8 cellular contexts compared by ENCODE assay signal in genomic region chr6:107957909-107958688, GRCh38. TPM values are rescaled to one million over a fixed set of nuclear protein-coding genes. Genes with fewer than 3 reads are reported as not detected.
A peak's percentile ranks its signal among the peaks of the same experiment; 100 is the strongest.
DNase-seq lines count a peak whose midpoint lies in the region; ATAC-seq and TF ChIP-seq lines count a peak whose summit lies in the region.

A gene with protein sequence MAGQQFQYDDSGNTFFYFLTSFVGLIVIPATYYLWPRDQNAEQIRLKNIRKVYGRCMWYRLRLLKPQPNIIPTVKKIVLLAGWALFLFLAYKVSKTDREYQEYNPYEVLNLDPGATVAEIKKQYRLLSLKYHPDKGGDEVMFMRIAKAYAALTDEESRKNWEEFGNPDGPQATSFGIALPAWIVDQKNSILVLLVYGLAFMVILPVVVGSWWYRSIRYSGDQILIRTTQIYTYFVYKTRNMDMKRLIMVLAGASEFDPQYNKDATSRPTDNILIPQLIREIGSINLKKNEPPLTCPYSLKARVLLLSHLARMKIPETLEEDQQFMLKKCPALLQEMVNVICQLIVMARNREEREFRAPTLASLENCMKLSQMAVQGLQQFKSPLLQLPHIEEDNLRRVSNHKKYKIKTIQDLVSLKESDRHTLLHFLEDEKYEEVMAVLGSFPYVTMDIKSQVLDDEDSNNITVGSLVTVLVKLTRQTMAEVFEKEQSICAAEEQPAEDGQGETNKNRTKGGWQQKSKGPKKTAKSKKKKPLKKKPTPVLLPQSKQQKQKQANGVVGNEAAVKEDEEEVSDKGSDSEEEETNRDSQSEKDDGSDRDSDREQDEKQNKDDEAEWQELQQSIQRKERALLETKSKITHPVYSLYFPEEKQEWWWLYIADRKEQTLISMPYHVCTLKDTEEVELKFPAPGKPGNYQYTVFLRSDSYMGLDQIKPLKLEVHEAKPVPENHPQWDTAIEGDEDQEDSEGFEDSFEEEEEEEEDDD (minus strand): TSS chr6:107958208. CDS start chr6:107958009, 199 bp downstream.

- CTCF ChIA-PET in T-cell (lab: Charles Lee): interaction anchor here in 1 of 2 donors (0.6 to 1.0 kb wide), 5 partner anchors 73 to 504 kb away, joined by 3 to 5 read pairs (median 3); no protein-coding TSS in a partner anchor

- H3K27ac Mint-ChIP-seq in T-cell: peak within 1 kb of the TSS; percentile 92
- peak within 1 kb of the TSS; percentile 94 for H3K27ac Mint-ChIP-seq in type B pancreatic cell

- H3K36me3 Mint-ChIP-seq in T-cell (no peaks in the 10 kb centered on the region), type B pancreatic cell (peaks cover 12% of the 10 kb centered on the region)

- peak within 1 kb of the TSS; percentile 98 to 99 (median 99) for H3K4me3 Mint-ChIP-seq in T-cell
- H3K4me3 Mint-ChIP-seq in type B pancreatic cell: peak within 1 kb of the TSS; percentile 96

- intact Hi-C loops in cardiac septum (cut with DNase I) (no loop called here), posterior cingulate gyrus (cut with DNase I) (loop anchor here (1.0 kb wide), 1 partner anchor 116 kb away; the partner anchor contains the start of gene OSTM1)

- ATAC-seq in HG02852 (IDR thresholded peaks at IDR 0.05; ENCODE audit: unreplicated experiment) (peak; percentile 91), T-cell (replicated peaks in 1 of 4) (peak; percentile 97 to 99 (median 98))

- peaks cover 23 to 31% (median 30%) of the 10 kb centered on the region in 3 donors for H3K4me1 Mint-ChIP-seq in T-cell
- H3K4me1 Mint-ChIP-seq in type B pancreatic cell (ENCODE audit: unreplicated experiment): peaks cover 11% of the 10 kb centered on the region

- in situ Hi-C loops in GM13976 (cut with MboI; ENCODE audit: low sequenced_read_pairs, unreplicated experiment): no loop called here

- H3K27me3 Mint-ChIP-seq in T-cell (no peaks in the 10 kb centered on the region), type B pancreatic cell (no peaks in the 10 kb centered on the region)

- H3K9me3 Mint-ChIP-seq in T-cell: no peaks in the 10 kb centered on the region
- H3K9me3 Mint-ChIP-seq in type B pancreatic cell: no peaks in the 10 kb centered on the region

- WGBS in adipose tissue, 3 donors: 0% methylated on average over 51 to 69 of the region's 69 CpGs

- H3K27ac ChIP-seq in adipose tissue (ENCODE audit: low read depth, low read length): peak within 1 kb of the TSS; percentile 90

- DNase-seq in GM13976 (ENCODE audit: low spot score) (peak; percentile 98), NCI-H146 (lab: John Stamatoyannopoulos, UW) (peak; percentile 97), T-cell (peak; percentile 93 to 98 (median 95)), cardiac septum (ENCODE audit: low spot score) (peak; percentile 100), posterior cingulate gyrus (peak; percentile 96 to 100 (median 98)), type B pancreatic cell (ENCODE audit: extremely low spot score, unreplicated experiment) (peak; percentile 98)

- TF ChIP-seq CTCF in GM13976 (IDR thresholded peaks at IDR 0.05; ENCODE audit: borderline replicate concordance, control extremely low read depth, extremely low read depth, insufficient read depth, missing control alignments) (no peak), type B pancreatic cell (conservative IDR thresholded peaks at IDR 0.05) (no peak)

- POLR2A ChIA-PET in T-cell (lab: Charles Lee): interaction anchor here in 1 of 2 donors (1.2 kb wide), 1 partner anchor 498 kb away, joined by 5 read pairs; the partner anchor contains the start of gene PDSS2

RNA-seq across cellular contexts. Expression of the gene that starts here (rescaled TPM):
- total RNA-seq in T-cell (10 to 100 TPM; 56.2 to 85.5 (median 68.7) TPM), cardiac septum (55.5 TPM), type B pancreatic cell (ENCODE audit: low replicate concordance) (90.8 and 106 TPM in 2 replicates)
- polyA plus RNA-seq in adipose tissue: 10 to 100 TPM; 21.8 to 37.9 (median 23.5) TPM

Comparison
In these comparisons a context has a peak if more than half of its experiments do, and no peak if none do; other contexts are left out.
1. Peak in every context shown above with its lines: DNase-seq, ATAC-seq and H3K27ac ChIP-seq.